Comparison of ENCODE assay signal across 8 cellular contexts in genomic region chr4:40058121-40058520, GRCh38. TPM values are rescaled to one million over a fixed set of nuclear protein-coding genes. Genes with fewer than 3 reads are reported as not detected.
DNase-seq lines count a peak whose midpoint lies in the region; ATAC-seq and TF ChIP-seq lines count a peak whose summit lies in the region.

No MANE protein-coding gene starts in this region.

- H3K36me3 ChIP-seq in KOPT-K1 (ENCODE audit: insufficient read depth, low read length): peaks cover 31% of the 10 kb centered on the region

- H3K36me3 Mint-ChIP-seq in chondrocyte (ENCODE audit: low read depth) (peaks cover 2% of the 10 kb centered on the region), naive B cell (peaks cover 0 to 4% of the 10 kb centered on the region in 2 donors)

- H3K27ac Mint-ChIP-seq in chondrocyte (ENCODE audit: unreplicated experiment): peak overlapping the region; percentile 99
- H3K27ac Mint-ChIP-seq in naive B cell: peak overlapping the region in 4 of 6 donors; percentile 73 to 97 (median 96)

- peak overlapping the region; percentile 97 for H3K27ac ChIP-seq in KOPT-K1 (ENCODE audit: low read depth, low read length, poor library complexity, severe bottlenecking)

- H3K9me3 Mint-ChIP-seq in chondrocyte (ENCODE audit: low read depth) (no peaks in the 10 kb centered on the region), naive B cell (no peaks in the 10 kb centered on the region)

- H3K27me3 Mint-ChIP-seq in chondrocyte (ENCODE audit: low read depth) (no peaks in the 10 kb centered on the region), naive B cell (no peaks in the 10 kb centered on the region)

- H3K4me3 Mint-ChIP-seq in chondrocyte (ENCODE audit: unreplicated experiment): peak overlapping the region; percentile 91
- peak overlapping the region; percentile 92 to 98 (median 94) for H3K4me3 Mint-ChIP-seq in naive B cell

- TF ChIP-seq CTCF in AG10803 (conservative IDR thresholded peaks at IDR 0.05; ENCODE audit: low read length) (no peak), chondrocyte (IDR thresholded peaks at IDR 0.05) (no peak)

- no peak for DNase-seq in AG10803 (ENCODE audit: low read depth)
- no peak for DNase-seq in chondrocyte (ENCODE audit: low spot score)
- DNase-seq in naive B cell: no peak
- no peak for DNase-seq in NCI-H345 treated with DMSO at 0.1 percent for 48 hours (lab: John Stamatoyannopoulos, UW; ENCODE audit: unreplicated experiment)

- no peak for ATAC-seq in naive B cell (ENCODE audit: low read depth in 2 of 2)
- no peak for ATAC-seq in HG02759 (IDR thresholded peaks at IDR 0.05; ENCODE audit: unreplicated experiment)
- ATAC-seq in GM19455 (IDR thresholded peaks at IDR 0.05; ENCODE audit: unreplicated experiment): no peak
- ATAC-seq in HG02588 (IDR thresholded peaks at IDR 0.05; ENCODE audit: unreplicated experiment): no peak

- H3K4me1 Mint-ChIP-seq in chondrocyte (ENCODE audit: low read depth) (peaks cover 15% of the 10 kb centered on the region), naive B cell (peaks cover 26 to 33% (median 28%) of the 10 kb centered on the region in 3 donors)

- H3K4me3 ChIP-seq in AG10803 (ENCODE audit: low read length): peak overlapping the region; percentile 90

- no peaks in the 10 kb centered on the region for H3K9me3 ChIP-seq in KOPT-K1 (ENCODE audit: insufficient read depth, low read length, poor library complexity, severe bottlenecking)

RNA-seq across cellular contexts. Expression of gene N4BP2, which starts 1.5 kb away (rescaled TPM):
- 7.0 to 10.1 TPM (median 7.7 TPM) in 3 replicates for total RNA-seq in chondrocyte
- polyA plus RNA-seq in naive B cell (ENCODE audit: low read depth in 6 of 6): 1 to 10 TPM; 1.7 to 7.8 (median 5.9) TPM
